Comparison of ENCODE assay signal across 17 cellular contexts in genomic region chr18:44777429-44778192, GRCh38.
DNase-seq lines count a peak whose midpoint lies in the region; ATAC-seq and TF ChIP-seq lines count a peak whose summit lies in the region.
"Had no signal": no experiment of that assay in that cellular context is flagged by ENCODE, and none has a peak within 500 bp of the region (broad histone marks: within the 10 kb centered on the region; RNA-seq: fewer than 3 reads in every experiment).

No MANE protein-coding gene starts in this region.

- H3K4me3 Mint-ChIP-seq in brain (peak overlapping the region in 2 of 5 experiments; percentile 4 to 46), progenitor cell of endocrine pancreas (ENCODE audit: low read depth) (no peak overlapping the region)
- H3K4me3 Mint-ChIP-seq: effector memory CD8-positive, alpha-beta T cell had no signal

- H3K27me3 ChIP-seq in transverse colon, result no peaks in the 10 kb centered on the region
- H3K27me3 ChIP-seq: foreskin keratinocyte had no signal

- no peak overlapping the region for H3K4me3 ChIP-seq in transverse colon

- H3K36me3 Mint-ChIP-seq in brain (peaks cover 5% of the 10 kb centered on the region), progenitor cell of endocrine pancreas (ENCODE audit: insufficient read depth) (no peaks in the 10 kb centered on the region)

- H3K4me1 Mint-ChIP-seq in brain (peaks cover 83% of the 10 kb centered on the region), progenitor cell of endocrine pancreas (ENCODE audit: low read depth) (peaks cover 57% of the 10 kb centered on the region)

- 80 to 90% methylated on average over 2 to 10 of the region's 10 CpGs for WGBS in transverse colon (ENCODE audit: low coverage in 1 of 2), 2 donors

- intact Hi-C loops in left cardiac atrium (cut with DNase I), result no loop called here
- intact Hi-C loops in transverse colon (cut with DNase I; ENCODE audit: low total_unique reads), result no loop called here

- TF ChIP-seq EP300 in transverse colon (IDR thresholded peaks at IDR 0.05; ENCODE audit: low read depth), result no peak

- peak; percentile 66 for DNase-seq in left cardiac atrium
- DNase-seq in progenitor cell of endocrine pancreas (ENCODE audit: low spot score, unreplicated experiment), result no peak
- no peak for DNase-seq in transverse colon
- DNase-seq in NCI-H146 treated with DMSO at 0.1 percent for 48 hours (lab: John Stamatoyannopoulos, UW; ENCODE audit: unreplicated experiment), result no peak
- no peak for DNase-seq in NCI-H2196 (lab: John Stamatoyannopoulos, UW; ENCODE audit: unreplicated experiment)
- DNase-seq in DMS79 treated with DMSO at 0.1 percent for 48 hours (lab: John Stamatoyannopoulos, UW), result no peak
- DNase-seq: activated gamma-delta T cell; effector memory CD8-positive, alpha-beta T cell; foreskin keratinocyte; GOT3; NCI-H2081 treated with DMSO at 0.1 percent for 48 hours; NCI-H774; stimulated activated CD4-positive, alpha-beta T cell treated with anti-CD3 and anti-CD28 coated beads, Interleukin-15, amount 100 ng/mL, for 24 hours; SW 1271 had no signal

- H3K27ac ChIP-seq in transverse colon, result peak overlapping the region; percentile 38 to 67 (median 51)
- H3K27ac ChIP-seq: foreskin keratinocyte, VCaP had no signal

- TF ChIP-seq CTCF in brain (conservative IDR thresholded peaks at IDR 0.05) (no peak), progenitor cell of endocrine pancreas (IDR thresholded peaks at IDR 0.05; ENCODE audit: unreplicated experiment) (no peak), transverse colon (IDR thresholded peaks at IDR 0.05) (no peak)

- peak; percentile 74 to 79 for ATAC-seq in left cardiac atrium
- ATAC-seq: effector memory CD8-positive, alpha-beta T cell; foreskin keratinocyte; Panc1 had no signal

- H3K36me3 ChIP-seq in transverse colon, result no peaks in the 10 kb centered on the region

- no peak for TF ChIP-seq POLR2A in transverse colon (IDR thresholded peaks at IDR 0.05)

- peaks cover 16 to 60% (median 24%) of the 10 kb centered on the region in 4 donors for H3K4me1 ChIP-seq in transverse colon
- H3K4me1 ChIP-seq: foreskin keratinocyte had no signal

- no peaks in the 10 kb centered on the region for H3K9me3 ChIP-seq in transverse colon

- in situ Hi-C loops in transverse colon (cut with MboI; ENCODE audit: low pct_ligation_motif_present in 1 of 4, low pct_unique_long_range_greater_than_20kb in 1 of 4, low sequenced_read_pairs in 3 of 4), result no loop called here

- H3K27me3 Mint-ChIP-seq in brain (no peaks in the 10 kb centered on the region), progenitor cell of endocrine pancreas (no peaks in the 10 kb centered on the region)

- H3K27ac Mint-ChIP-seq in brain (peak overlapping the region in 4 of 5 experiments; percentile 75 to 85 (median 84)), progenitor cell of endocrine pancreas (peak overlapping the region; percentile 96)
- H3K27ac Mint-ChIP-seq: effector memory CD8-positive, alpha-beta T cell had no signal

- H3K9me3 Mint-ChIP-seq in brain, result no peaks in the 10 kb centered on the region
- no peaks in the 10 kb centered on the region for H3K9me3 Mint-ChIP-seq in progenitor cell of endocrine pancreas (ENCODE audit: low read depth)
- H3K9me3 Mint-ChIP-seq: effector memory CD8-positive, alpha-beta T cell had no signal
